ENCODE assay signal across 1 cellular context in genomic region chr11:134283461-134284230, GRCh38.
TF ChIP-seq lines count a peak whose summit lies in the region.

No MANE protein-coding gene starts in this region.

TF ChIP-seq in K562, 482 proteins besides CTCF, POLR2A, EP300 and RAD21:
- peak; percentile 83 for TF ChIP-seq ZNF184 (CRISPR knock-in tag; IDR thresholded peaks at IDR 0.05)
- no peak for TF ChIP-seq PML (IDR thresholded peaks at IDR 0.05; ENCODE audit: low read length)
